Comparison of ENCODE assay signal across 1 cellular context in the genomic region with DNA sequence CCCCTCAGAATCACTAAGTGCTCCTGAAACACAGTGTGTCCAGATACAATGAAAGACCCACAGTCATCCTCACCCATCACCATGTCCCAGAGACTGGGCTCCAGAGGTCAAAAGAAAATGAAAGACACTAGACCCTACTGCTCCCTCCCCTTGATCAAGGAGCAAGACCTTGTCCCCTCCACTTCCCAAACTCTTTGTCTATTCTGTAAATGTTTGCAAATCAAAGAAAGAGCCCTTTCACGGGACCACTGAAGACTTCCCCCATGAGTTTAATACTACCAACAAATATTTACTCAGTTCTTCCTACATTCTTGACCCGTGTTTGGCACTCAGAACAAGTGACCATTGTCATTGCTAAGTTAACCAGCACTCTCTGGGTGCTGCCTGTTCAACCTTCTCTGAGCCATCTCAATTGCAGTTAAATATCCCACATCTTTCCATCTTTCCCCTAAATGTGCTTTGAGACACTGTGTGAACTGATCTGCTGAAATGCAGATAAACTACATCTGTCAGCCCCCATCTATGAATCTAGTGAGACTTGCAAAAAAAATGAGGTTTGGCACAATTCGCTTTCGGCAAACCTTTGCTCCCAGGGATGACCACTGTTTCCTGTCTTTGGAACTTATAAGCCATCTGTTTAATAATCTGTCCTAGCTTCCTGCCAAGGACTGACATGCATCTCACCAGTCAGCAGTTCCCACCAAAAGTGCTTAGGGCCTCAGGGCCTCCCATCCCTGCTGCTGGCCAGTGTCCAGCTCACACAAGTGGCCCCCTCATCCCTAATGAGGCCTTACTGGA.
TF ChIP-seq lines count a peak whose summit lies in the region.

No MANE protein-coding gene starts in this region.

TF ChIP-seq in HepG2, 621 proteins besides CTCF, POLR2A, EP300 and RAD21 (continued from another document and continues in another):
- peak; percentile 83; the same call in 1 of the 2 replicates for TF ChIP-seq SKIL (CRISPR knock-in tag; IDR thresholded peaks at IDR 0.05; ENCODE audit: borderline replicate concordance)
- TF ChIP-seq ZNF33B (CRISPR knock-in tag; IDR thresholded peaks at IDR 0.05), result no peak
- peak; percentile 34; the same call in 1 of the 2 replicates for TF ChIP-seq TAF1 (CRISPR knock-in tag; IDR thresholded peaks at IDR 0.05)
- no peak for TF ChIP-seq CHCHD3 (CRISPR knock-in tag; IDR thresholded peaks at IDR 0.05)
- no peak for TF ChIP-seq DNMT1 (CRISPR knock-in tag; IDR thresholded peaks at IDR 0.05)
- peak; percentile 64 for TF ChIP-seq CCDC6 (CRISPR knock-in tag; IDR thresholded peaks at IDR 0.05)
- no peak for TF ChIP-seq ZFP36L1 (CRISPR knock-in tag; IDR thresholded peaks at IDR 0.05)
- peak; percentile 26; the same call in 1 of the 2 replicates for TF ChIP-seq ZSCAN20 (CRISPR knock-in tag; IDR thresholded peaks at IDR 0.05; ENCODE audit: borderline replicate concordance)
- no peak for TF ChIP-seq REL (CRISPR knock-in tag; conservative IDR thresholded peaks at IDR 0.05)
- TF ChIP-seq, protein P1, sequence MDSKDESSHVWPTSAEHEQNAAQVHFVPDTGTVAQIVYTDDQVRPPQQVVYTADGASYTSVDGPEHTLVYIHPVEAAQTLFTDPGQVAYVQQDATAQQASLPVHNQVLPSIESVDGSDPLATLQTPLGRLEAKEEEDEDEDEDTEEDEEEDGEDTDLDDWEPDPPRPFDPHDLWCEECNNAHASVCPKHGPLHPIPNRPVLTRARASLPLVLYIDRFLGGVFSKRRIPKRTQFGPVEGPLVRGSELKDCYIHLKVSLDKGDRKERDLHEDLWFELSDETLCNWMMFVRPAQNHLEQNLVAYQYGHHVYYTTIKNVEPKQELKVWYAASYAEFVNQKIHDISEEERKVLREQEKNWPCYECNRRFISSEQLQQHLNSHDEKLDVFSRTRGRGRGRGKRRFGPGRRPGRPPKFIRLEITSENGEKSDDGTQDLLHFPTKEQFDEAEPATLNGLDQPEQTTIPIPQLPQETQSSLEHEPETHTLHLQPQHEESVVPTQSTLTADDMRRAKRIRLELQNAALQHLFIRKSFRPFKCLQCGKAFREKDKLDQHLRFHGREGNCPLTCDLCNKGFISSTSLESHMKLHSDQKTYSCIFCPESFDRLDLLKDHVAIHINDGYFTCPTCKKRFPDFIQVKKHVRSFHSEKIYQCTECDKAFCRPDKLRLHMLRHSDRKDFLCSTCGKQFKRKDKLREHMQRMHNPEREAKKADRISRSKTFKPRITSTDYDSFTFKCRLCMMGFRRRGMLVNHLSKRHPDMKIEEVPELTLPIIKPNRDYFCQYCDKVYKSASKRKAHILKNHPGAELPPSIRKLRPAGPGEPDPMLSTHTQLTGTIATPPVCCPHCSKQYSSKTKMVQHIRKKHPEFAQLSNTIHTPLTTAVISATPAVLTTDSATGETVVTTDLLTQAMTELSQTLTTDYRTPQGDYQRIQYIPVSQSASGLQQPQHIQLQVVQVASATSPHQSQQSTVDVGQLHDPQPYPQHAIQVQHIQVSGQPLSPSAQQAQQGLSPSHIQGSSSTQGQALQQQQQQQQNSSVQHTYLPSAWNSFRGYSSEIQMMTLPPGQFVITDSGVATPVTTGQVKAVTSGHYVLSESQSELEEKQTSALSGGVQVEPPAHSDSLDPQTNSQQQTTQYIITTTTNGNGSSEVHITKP (CRISPR knock-in tag; IDR thresholded peaks at IDR 0.05; ENCODE audit: low read depth), result no peak; the same call in 1 of the 2 replicates
- TF ChIP-seq ZNF138 (CRISPR knock-in tag; IDR thresholded peaks at IDR 0.05; ENCODE audit: low read depth), result no peak
- no peak for TF ChIP-seq ZNF274 (CRISPR knock-in tag; IDR thresholded peaks at IDR 0.05)
- TF ChIP-seq, protein P2, sequence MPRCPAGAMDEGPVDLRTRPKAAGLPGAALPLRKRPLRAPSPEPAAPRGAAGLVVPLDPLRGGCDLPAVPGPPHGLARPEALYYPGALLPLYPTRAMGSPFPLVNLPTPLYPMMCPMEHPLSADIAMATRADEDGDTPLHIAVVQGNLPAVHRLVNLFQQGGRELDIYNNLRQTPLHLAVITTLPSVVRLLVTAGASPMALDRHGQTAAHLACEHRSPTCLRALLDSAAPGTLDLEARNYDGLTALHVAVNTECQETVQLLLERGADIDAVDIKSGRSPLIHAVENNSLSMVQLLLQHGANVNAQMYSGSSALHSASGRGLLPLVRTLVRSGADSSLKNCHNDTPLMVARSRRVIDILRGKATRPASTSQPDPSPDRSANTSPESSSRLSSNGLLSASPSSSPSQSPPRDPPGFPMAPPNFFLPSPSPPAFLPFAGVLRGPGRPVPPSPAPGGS (CRISPR knock-in tag; IDR thresholded peaks at IDR 0.05), result peak; percentile 59; the same call in 1 of the 2 replicates
- TF ChIP-seq ZNF609 (CRISPR knock-in tag; IDR thresholded peaks at IDR 0.05; ENCODE audit: borderline replicate concordance), result peak; percentile 91
- TF ChIP-seq TIGD3 (CRISPR knock-in tag; IDR thresholded peaks at IDR 0.05; ENCODE audit: borderline replicate concordance), result no peak
- TF ChIP-seq KDM3A (CRISPR knock-in tag; IDR thresholded peaks at IDR 0.05; ENCODE audit: low read depth), result 0 out of 2 replicates have a peak, but pooled peaks have one; percentile 41
- TF ChIP-seq RFXAP (CRISPR knock-in tag; IDR thresholded peaks at IDR 0.05; ENCODE audit: borderline replicate concordance), result no peak
- TF ChIP-seq ZFP82 (CRISPR knock-in tag; IDR thresholded peaks at IDR 0.05; ENCODE audit: borderline replicate concordance), result no peak
- TF ChIP-seq ZFYVE20 (CRISPR knock-in tag; IDR thresholded peaks at IDR 0.05; ENCODE audit: borderline replicate concordance, low read depth), result no peak
- TF ChIP-seq, protein P3, sequence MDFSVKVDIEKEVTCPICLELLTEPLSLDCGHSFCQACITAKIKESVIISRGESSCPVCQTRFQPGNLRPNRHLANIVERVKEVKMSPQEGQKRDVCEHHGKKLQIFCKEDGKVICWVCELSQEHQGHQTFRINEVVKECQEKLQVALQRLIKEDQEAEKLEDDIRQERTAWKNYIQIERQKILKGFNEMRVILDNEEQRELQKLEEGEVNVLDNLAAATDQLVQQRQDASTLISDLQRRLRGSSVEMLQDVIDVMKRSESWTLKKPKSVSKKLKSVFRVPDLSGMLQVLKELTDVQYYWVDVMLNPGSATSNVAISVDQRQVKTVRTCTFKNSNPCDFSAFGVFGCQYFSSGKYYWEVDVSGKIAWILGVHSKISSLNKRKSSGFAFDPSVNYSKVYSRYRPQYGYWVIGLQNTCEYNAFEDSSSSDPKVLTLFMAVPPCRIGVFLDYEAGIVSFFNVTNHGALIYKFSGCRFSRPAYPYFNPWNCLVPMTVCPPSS (IDR thresholded peaks at IDR 0.05), result no peak
- TF ChIP-seq ZNF292 (CRISPR knock-in tag; IDR thresholded peaks at IDR 0.05; ENCODE audit: borderline replicate concordance, low read depth), result peak; percentile 71; the same call in 1 of the 2 replicates
- TF ChIP-seq PAX8 (CRISPR knock-in tag; IDR thresholded peaks at IDR 0.05; ENCODE audit: borderline replicate concordance), result no peak
- TF ChIP-seq HNF1B (CRISPR knock-in tag; IDR thresholded peaks at IDR 0.05), result no peak
- TF ChIP-seq, protein P4, sequence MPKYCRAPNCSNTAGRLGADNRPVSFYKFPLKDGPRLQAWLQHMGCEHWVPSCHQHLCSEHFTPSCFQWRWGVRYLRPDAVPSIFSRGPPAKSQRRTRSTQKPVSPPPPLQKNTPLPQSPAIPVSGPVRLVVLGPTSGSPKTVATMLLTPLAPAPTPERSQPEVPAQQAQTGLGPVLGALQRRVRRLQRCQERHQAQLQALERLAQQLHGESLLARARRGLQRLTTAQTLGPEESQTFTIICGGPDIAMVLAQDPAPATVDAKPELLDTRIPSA (CRISPR knock-in tag; IDR thresholded peaks at IDR 0.05; ENCODE audit: borderline replicate concordance), result no peak
- TF ChIP-seq HDAC1 (CRISPR knock-in tag; IDR thresholded peaks at IDR 0.05), result peak; percentile 41
- TF ChIP-seq, protein P5, sequence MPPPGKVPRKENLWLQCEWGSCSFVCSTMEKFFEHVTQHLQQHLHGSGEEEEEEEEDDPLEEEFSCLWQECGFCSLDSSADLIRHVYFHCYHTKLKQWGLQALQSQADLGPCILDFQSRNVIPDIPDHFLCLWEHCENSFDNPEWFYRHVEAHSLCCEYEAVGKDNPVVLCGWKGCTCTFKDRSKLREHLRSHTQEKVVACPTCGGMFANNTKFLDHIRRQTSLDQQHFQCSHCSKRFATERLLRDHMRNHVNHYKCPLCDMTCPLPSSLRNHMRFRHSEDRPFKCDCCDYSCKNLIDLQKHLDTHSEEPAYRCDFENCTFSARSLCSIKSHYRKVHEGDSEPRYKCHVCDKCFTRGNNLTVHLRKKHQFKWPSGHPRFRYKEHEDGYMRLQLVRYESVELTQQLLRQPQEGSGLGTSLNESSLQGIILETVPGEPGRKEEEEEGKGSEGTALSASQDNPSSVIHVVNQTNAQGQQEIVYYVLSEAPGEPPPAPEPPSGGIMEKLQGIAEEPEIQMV (CRISPR knock-in tag; IDR thresholded peaks at IDR 0.05; ENCODE audit: low read depth), result peak; percentile 34; the same call in 1 of the 2 replicates
- TF ChIP-seq RAD51 (IDR thresholded peaks at IDR 0.05; ENCODE audit: borderline replicate concordance), result no peak
- TF ChIP-seq ZNF558 (CRISPR knock-in tag; IDR thresholded peaks at IDR 0.05; ENCODE audit: borderline replicate concordance), result no peak
- TF ChIP-seq ZNF343 (CRISPR knock-in tag; IDR thresholded peaks at IDR 0.05), result no peak
- no peak for TF ChIP-seq ZFP36L2 (CRISPR knock-in tag; IDR thresholded peaks at IDR 0.05)
- TF ChIP-seq TBP (CRISPR knock-in tag; IDR thresholded peaks at IDR 0.05), result no peak
- TF ChIP-seq HOXA7 (CRISPR knock-in tag; IDR thresholded peaks at IDR 0.05), result no peak
- TF ChIP-seq, protein P6, sequence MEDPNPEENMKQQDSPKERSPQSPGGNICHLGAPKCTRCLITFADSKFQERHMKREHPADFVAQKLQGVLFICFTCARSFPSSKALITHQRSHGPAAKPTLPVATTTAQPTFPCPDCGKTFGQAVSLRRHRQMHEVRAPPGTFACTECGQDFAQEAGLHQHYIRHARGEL (CRISPR knock-in tag; IDR thresholded peaks at IDR 0.05), result no peak
- peak; percentile 96 for TF ChIP-seq NR2F2 (IDR thresholded peaks at IDR 0.05; ENCODE audit: borderline replicate concordance, low read depth)
- no peak for TF ChIP-seq TP53 (CRISPR knock-in tag; conservative IDR thresholded peaks at IDR 0.05)
- peak; percentile 36; the same call in 1 of the 2 replicates for TF ChIP-seq MAFF (IDR thresholded peaks at IDR 0.05; ENCODE audit: low read depth, low read length)
- no peak for TF ChIP-seq NR3C1 (CRISPR knock-in tag; IDR thresholded peaks at IDR 0.05)
- no peak for TF ChIP-seq ZNF251 (CRISPR knock-in tag; IDR thresholded peaks at IDR 0.05)
- no peak for TF ChIP-seq SMARCC2 (IDR thresholded peaks at IDR 0.05)
